Comparison of ENCODE assay signal across 21 cellular contexts in the genomic region with DNA sequence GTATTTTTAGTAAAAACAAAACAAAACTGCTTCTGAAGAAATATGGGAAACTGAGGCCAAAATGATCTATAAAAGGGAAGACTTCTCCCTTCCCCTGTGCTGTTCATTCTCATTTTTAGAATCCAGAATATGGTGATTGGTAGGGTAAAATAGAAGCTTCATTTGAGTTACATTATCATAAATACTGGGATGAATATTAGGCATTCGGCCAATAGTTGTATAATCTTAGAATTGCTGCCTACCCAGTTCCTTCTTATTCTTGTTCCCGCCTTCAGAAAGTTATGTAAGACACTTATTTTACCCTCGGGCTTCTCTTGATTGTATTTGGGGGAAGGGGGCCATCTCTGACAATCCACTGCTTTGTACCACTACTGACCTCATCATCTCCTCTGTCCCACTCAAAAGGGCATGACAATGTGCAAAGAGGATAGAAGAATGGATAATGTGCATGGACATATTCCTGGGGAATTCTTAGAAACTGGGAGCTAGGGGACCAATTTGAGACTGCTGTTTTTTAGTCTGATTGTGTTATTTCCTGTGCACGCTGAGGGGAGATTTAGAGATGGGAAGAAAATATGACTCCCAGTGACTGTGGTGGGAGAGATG. TPM values are rescaled to one million over a fixed set of nuclear protein-coding genes. Genes with fewer than 3 reads are reported as not detected.
DNase-seq lines count a peak whose midpoint lies in the region; ATAC-seq and TF ChIP-seq lines count a peak whose summit lies in the region.
"Had no signal": no experiment of that assay in that cellular context is flagged by ENCODE, and none has a peak within 500 bp of the region (broad histone marks: within the 10 kb centered on the region; RNA-seq: fewer than 3 reads in every experiment).

No MANE protein-coding gene starts in this region.

- 32 to 43% (median 37%) methylated on average over 4 of the region's 4 CpGs for WGBS in psoas muscle, 3 donors

- H3K27ac ChIP-seq in right atrium auricular region (peak overlapping the region; percentile 61 to 70), psoas muscle (peak overlapping the region; percentile 86)
- H3K27ac ChIP-seq: BLaER1 had no signal

- no peaks in the 10 kb centered on the region for H3K4me1 ChIP-seq in right atrium auricular region
- peaks cover 25% of the 10 kb centered on the region for H3K4me1 ChIP-seq in psoas muscle
- H3K4me1 ChIP-seq: BLaER1 had no signal

- H3K36me3 ChIP-seq in right atrium auricular region = no peaks in the 10 kb centered on the region
- H3K36me3 ChIP-seq in psoas muscle (ENCODE audit: insufficient read depth in 1 of 2, low read depth in 1 of 2) = no peaks in the 10 kb centered on the region
- H3K36me3 ChIP-seq: BLaER1 had no signal

- TF ChIP-seq CTCF in right atrium auricular region (IDR thresholded peaks at IDR 0.05) (no peak), psoas muscle (IDR thresholded peaks at IDR 0.05) (no peak)

- H3K9me3 ChIP-seq in right atrium auricular region = no peaks in the 10 kb centered on the region
- no peaks in the 10 kb centered on the region for H3K9me3 ChIP-seq in psoas muscle
- H3K9me3 ChIP-seq: BLaER1 had no signal

- H3K4me3 ChIP-seq in right atrium auricular region = peak overlapping the region; percentile 19 to 34
- H3K4me3 ChIP-seq in psoas muscle = peak overlapping the region; percentile 63
- H3K4me3 ChIP-seq: BLaER1 had no signal

- no peaks in the 10 kb centered on the region for H3K27me3 ChIP-seq in right atrium auricular region
- H3K27me3 ChIP-seq in psoas muscle (ENCODE audit: insufficient read depth in 3 of 3, low read length in 2 of 3) = no peaks in the 10 kb centered on the region
- H3K27me3 ChIP-seq: BLaER1 had no signal

- DNase-seq in right atrium auricular region (ENCODE audit: low spot score) (no peak), left ventricle myocardium superior (no peak), foreskin melanocyte (peak; percentile 44), psoas muscle (no peak), NCI-H510A treated with DMSO at 0.1 percent for 48 hours (lab: John Stamatoyannopoulos, UW) (no peak), occipital lobe (lab: John Stamatoyannopoulos, UW) (no peak), GM19238 (ENCODE audit: insufficient read length, low spot score) (no peak)
- DNase-seq: CD8-positive, alpha-beta T cell; DMS53; EL; Kasumi-1; MM.1S; NCI-H1092; NCI-H2081 treated with DMSO at 0.1 percent for 48 hours; NCI-H446 treated with DMSO at 0.1 percent for 48 hours; NK-92 treated with Interleukin-12 subunit alpha and Interleukin-12 subunit beta, amount 100 ng/mL, for 24 hours; SHP77 had no signal

- intact Hi-C loops in left ventricle myocardium superior (cut with micrococcal nuclease) (no loop called here), psoas muscle (cut with DNase I) (no loop called here)

- ATAC-seq in left ventricle myocardium superior (no peak), psoas muscle (no peak), GM21576 (IDR thresholded peaks at IDR 0.05; ENCODE audit: unreplicated experiment) (no peak)
- ATAC-seq: CD8-positive, alpha-beta T cell had no signal

RNA-seq across cellular contexts. Expression of gene ART3, which starts 0.6 kb away (rescaled TPM):
- total RNA-seq in right atrium auricular region = 100 to 1,000 TPM in 1 of 2 donors, 10 to 100 TPM in 1; 75.6 to 139 TPM
- total RNA-seq in left ventricle myocardium superior = 145 TPM
- total RNA-seq in psoas muscle = 100 to 1,000 TPM in 3 of 4 donors, 10 to 100 TPM in 1; 64.6 to 218 (median 138) TPM
- 100 to 1,000 TPM in 2 of 3 donors, 10 to 100 TPM in 1; 33.1 to 199 (median 108) TPM for polyA plus RNA-seq in psoas muscle
- total RNA-seq in occipital lobe = 0.78 TPM
- total RNA-seq: A673; CD8-positive, alpha-beta T cell had no signal

RNA-seq across cellular contexts. Expression of gene CXCL11, which starts 39.2 kb away (rescaled TPM):
- not detected for total RNA-seq in right atrium auricular region
- 0.42 TPM for total RNA-seq in left ventricle myocardium superior
- under 1 TPM in 1 of 4 donors, not detected in 3; 0.37 TPM for total RNA-seq in psoas muscle
- polyA plus RNA-seq in psoas muscle = under 1 TPM in 2 of 3 donors, not detected in 1; 0.03 to 0.15 TPM
- not detected for total RNA-seq in occipital lobe
- total RNA-seq: CD8-positive, alpha-beta T cell; H1 had no signal

RNA-seq across cellular contexts. Expression of gene CXCL10, which starts 51.8 kb away (rescaled TPM):
- under 1 TPM in 1 of 2 donors, not detected in 1; 0.28 TPM for total RNA-seq in right atrium auricular region
- 1.2 TPM for total RNA-seq in left ventricle myocardium superior
- 1 to 10 TPM in 1 of 4 donors, under 1 TPM in 2, not detected in 1; 0.29 to 1.5 (median 0.32) TPM for total RNA-seq in psoas muscle
- polyA plus RNA-seq in psoas muscle = under 1 TPM; 0.06 to 0.17 (median 0.16) TPM
- 0.78 TPM for total RNA-seq in occipital lobe
- total RNA-seq: CD8-positive, alpha-beta T cell; H1 had no signal
- polyA plus RNA-seq: H1 had no signal

Comparison
In these comparisons a context has a peak if more than half of its experiments do, and no peak if none do; other contexts are left out.
1. RNA of gene ART3, which starts 0.6 kb away (total RNA-seq): 145 TPM in left ventricle myocardium superior (single experiment), 64.6 to 218 TPM in psoas muscle and 75.6 to 139 TPM in right atrium auricular region; 0.78 TPM in occipital lobe (single experiment); every median in the first group is over 10 times any median in the second.